ENCODE assay signal across 8 cellular contexts in genomic region chr17:28335201-28335958, GRCh38. TPM values are rescaled to one million over a fixed set of nuclear protein-coding genes. Genes with fewer than 3 reads are reported as not detected.
DNase-seq lines count a peak whose midpoint lies in the region; ATAC-seq, FAIRE-seq and TF ChIP-seq lines count a peak whose summit lies in the region.

TSS of gene IFT20 (minus strand) at chr17:28335472. CDS start at chr17:28331985, 3,487 bp downstream.
TSS of gene TNFAIP1 (plus strand) at chr17:28335761. CDS start at chr17:28339522, 3,761 bp downstream.

- H3K9me3 ChIP-seq in keratinocyte (ENCODE audit: control insufficient read depth, low read depth, low read length), result no peaks in the 10 kb centered on the region

- peaks cover 38% of the 10 kb centered on the region for H3K4me1 ChIP-seq in keratinocyte (ENCODE audit: control insufficient read depth, extremely low read depth, insufficient read depth, low read length)

- peaks cover 18% of the 10 kb centered on the region for H4K20me1 ChIP-seq in keratinocyte (ENCODE audit: control insufficient read depth, extremely low read depth, insufficient read depth, low read length)

- H3K27ac ChIP-seq in keratinocyte (ENCODE audit: control insufficient read depth, insufficient read depth, low read length), result peak within 1 kb of the TSS; percentile 99

- peaks cover 19 to 22% of the 10 kb centered on the region in 2 experiments for H3K36me3 ChIP-seq in keratinocyte (ENCODE audit: control insufficient read depth in 2 of 2, extremely low read depth in 1 of 2, insufficient read depth in 2 of 2, low read length in 2 of 2)

- H3K9me1 ChIP-seq in keratinocyte (ENCODE audit: control insufficient read depth, extremely low read depth, insufficient read depth, low read length), result peaks cover 10% of the 10 kb centered on the region

- DNase-seq in AML-193 (lab: John Stamatoyannopoulos, UW), result peak; percentile 100
- DNase-seq in NCI-H510A treated with DMSO at 0.1 percent for 48 hours (lab: John Stamatoyannopoulos, UW), result peak; percentile 98
- peak; percentile 90 to 92 for DNase-seq in activated CD4-positive, alpha-beta T cell treated with anti-CD3 and anti-CD28 coated beads for 24 hours (ENCODE audit: low read depth in 2 of 2)
- DNase-seq in chondrocyte (ENCODE audit: low spot score), result peak; percentile 100
- peak; percentile 100 for DNase-seq in keratinocyte (ENCODE audit: low read depth, low spot score)
- peak; percentile 88 to 94 for DNase-seq in stimulated activated CD4-positive, alpha-beta T cell treated with anti-CD3 and anti-CD28 coated beads, Interleukin-15, amount 100 ng/mL, for 1 hour (ENCODE audit: low read depth in 1 of 2, low spot score in 1 of 2)

- H3K4me1 Mint-ChIP-seq in chondrocyte (ENCODE audit: low read depth), result peaks cover 58% of the 10 kb centered on the region

- peak within 1 kb of the TSS; percentile 99 for H3K9ac ChIP-seq in keratinocyte (ENCODE audit: control insufficient read depth, extremely low read depth, insufficient read depth, low read length)

- H3K4me2 ChIP-seq in keratinocyte (ENCODE audit: control insufficient read depth, extremely low read depth, insufficient read depth, low read depth, low read length), result peak within 1 kb of the TSS; percentile 99

- peak; percentile 95 for ATAC-seq in HG03439 (IDR thresholded peaks at IDR 0.05; ENCODE audit: unreplicated experiment)

- H3K79me2 ChIP-seq in keratinocyte (ENCODE audit: control insufficient read depth, insufficient read depth, low read length), result peaks cover 59% of the 10 kb centered on the region

- peak within 1 kb of the TSS; percentile 83 for H2AFZ ChIP-seq in keratinocyte (ENCODE audit: control insufficient read depth, low read length)

- H3K4me3 Mint-ChIP-seq in chondrocyte (ENCODE audit: unreplicated experiment), result peak within 1 kb of the TSS; percentile 93

- FAIRE-seq in keratinocyte (lab: Jason Lieb, UNC), result peak; percentile 86

- H3K9me3 Mint-ChIP-seq in chondrocyte (ENCODE audit: low read depth), result no peaks in the 10 kb centered on the region

- dilution Hi-C loops in keratinocyte (cut with MboI; ENCODE audit: extremely low pct_ligation_motif_present, low sequenced_read_pairs), result no loop called here

- peak; percentile 82 for TF ChIP-seq POLR2A in GM19193 (IDR thresholded peaks at IDR 0.05; ENCODE audit: extremely low read depth, insufficient read depth, insufficient read length)

- no peaks in the 10 kb centered on the region for H3K27me3 ChIP-seq in keratinocyte (ENCODE audit: control insufficient read depth, extremely low read depth, insufficient read depth, low read length)

- peak within 1 kb of the TSS; percentile 99 for H3K27ac Mint-ChIP-seq in chondrocyte (ENCODE audit: unreplicated experiment)

- H3K27me3 Mint-ChIP-seq in chondrocyte (ENCODE audit: low read depth), result no peaks in the 10 kb centered on the region

- peak within 1 kb of the TSS; percentile 74 to 99 (median 97) for H3K4me3 ChIP-seq in keratinocyte (ENCODE audit: control insufficient read depth in 2 of 3, extremely low read depth in 1 of 3, insufficient read depth in 2 of 3, low read depth in 1 of 3, low read length in 3 of 3)

- peaks cover 13% of the 10 kb centered on the region for H3K36me3 Mint-ChIP-seq in chondrocyte (ENCODE audit: low read depth)

- TF ChIP-seq CTCF in chondrocyte (IDR thresholded peaks at IDR 0.05) (peak; percentile 16), keratinocyte (optimal IDR thresholded peaks at IDR 0.05 in 1 of 3, IDR thresholded peaks at IDR 0.05 in 1 of 3, conservative IDR thresholded peaks at IDR 0.05 in 1 of 3; ENCODE audit: extremely low read depth in 1 of 3, insufficient read depth in 2 of 3, low read length in 3 of 3) (peak in 1 of 3 experiments; percentile 21)

RNA-seq across cellular contexts. Expression of gene IFT20, which starts in this region (rescaled TPM):
- total RNA-seq in chondrocyte, result 63.7 to 70.2 TPM (median 64.3 TPM) in 3 replicates
- 19.9 to 28.7 TPM (median 27.1 TPM) in 3 replicates for polyA plus RNA-seq in keratinocyte
- polyA plus RNA-seq in keratinocyte (2011; ENCODE audit: low read depth), result 58.3 TPM
- 19.9 and 24.8 TPM in 2 replicates for polyA plus RNA-seq in keratinocyte (2011; cell fraction: cytosol; rRNA removed)
- 13.1 and 21.9 TPM in 2 replicates for polyA plus RNA-seq in keratinocyte (2011; cell fraction: nucleus; rRNA removed)
- polyA plus RNA-seq in keratinocyte (2012; ENCODE audit: low replicate concordance), result 17.5 and 39.5 TPM in 2 replicates
- 3.1 to 9.9 TPM (median 9.8 TPM) in 3 replicates for polyA minus RNA-seq in keratinocyte
- 11.3 TPM for polyA minus RNA-seq in keratinocyte (2011; cell fraction: cytosol; rRNA and poly(A)+ RNA removed)
- polyA minus RNA-seq in keratinocyte (2011; cell fraction: nucleus; rRNA and poly(A)+ RNA removed), result 1.5 and 5.0 TPM in 2 replicates

RNA-seq across cellular contexts. Expression of gene TNFAIP1, which starts in this region (rescaled TPM):
- total RNA-seq in chondrocyte, result 52.0 to 79.5 TPM (median 74.0 TPM) in 3 replicates
- polyA plus RNA-seq in keratinocyte, result 63.1 to 84.6 TPM (median 82.0 TPM) in 3 replicates
- polyA plus RNA-seq in keratinocyte (2011; ENCODE audit: low read depth), result 30.8 TPM
- 90.5 and 105 TPM in 2 replicates for polyA plus RNA-seq in keratinocyte (2011; cell fraction: cytosol; rRNA removed)
- polyA plus RNA-seq in keratinocyte (2011; cell fraction: nucleus; rRNA removed), result 105 and 118 TPM in 2 replicates
- 51.5 and 59.5 TPM in 2 replicates for polyA plus RNA-seq in keratinocyte (2012; ENCODE audit: low replicate concordance)
- polyA minus RNA-seq in keratinocyte, result 78.9 to 236 TPM (median 118 TPM) in 3 replicates
- 67.0 TPM for polyA minus RNA-seq in keratinocyte (2011; cell fraction: cytosol; rRNA and poly(A)+ RNA removed)
- 49.1 and 75.9 TPM in 2 replicates for polyA minus RNA-seq in keratinocyte (2011; cell fraction: nucleus; rRNA and poly(A)+ RNA removed)

Comparison
In these comparisons a context has a peak if more than half of its experiments do, and no peak if none do; other contexts are left out.
1. Peak in every context shown above with its lines: DNase-seq, ATAC-seq, H3K4me3 ChIP-seq and H3K27ac ChIP-seq.